In genomic region chr5:91188755-91189154, GRCh38 we compare ENCODE assay signal across 21 cellular contexts.
"Had no signal": no experiment of that assay in that cellular context is flagged by ENCODE, and none has a peak within 500 bp of the region (broad histone marks: within the 10 kb centered on the region; RNA-seq: fewer than 3 reads in every experiment).

No MANE protein-coding gene starts in this region.

- H3K4me3 Mint-ChIP-seq: effector memory CD8-positive, alpha-beta T cell; naive thymus-derived CD4-positive, alpha-beta T cell; stimulated activated effector memory CD8-positive, alpha-beta T cell treated with anti-CD3 and anti-CD28 coated beads, Interleukin-12 subunit alpha, Interleukin-12 subunit beta, amount 100 ng/mL, for 72 hours; stimulated activated naive CD8-positive, alpha-beta T cell treated with anti-CD3 and anti-CD28 coated beads, Interleukin-15, Interleukin-2, amounts not matched to agents 100 ng/mL and 50 ng/mL, for 24 hours had no signal

- H3K36me3 Mint-ChIP-seq: naive thymus-derived CD4-positive, alpha-beta T cell; stimulated activated effector memory CD8-positive, alpha-beta T cell treated with anti-CD3 and anti-CD28 coated beads, Interleukin-12 subunit alpha, Interleukin-12 subunit beta, amount 100 ng/mL, for 72 hours had no signal

- H3K4me3 ChIP-seq: gastrocnemius medialis, lung, ovary, upper lobe of left lung, uterus had no signal

- DNase-seq: dorsolateral prefrontal cortex; effector memory CD8-positive, alpha-beta T cell; gastrocnemius medialis; glutamatergic neuron; kidney; left cardiac atrium; left ventricle myocardium superior; mesenchymal stem cell; naive thymus-derived CD4-positive, alpha-beta T cell; ovary; right cardiac atrium; stimulated activated CD4-positive, alpha-beta T cell treated with anti-CD3 and anti-CD28 coated beads, Interleukin-4, amount 100 ng/mL, for 1 hour; stimulated activated CD8-positive, alpha-beta memory T cell treated with anti-CD3 and anti-CD28 coated beads, Interleukin-4, amount 100 ng/mL, for 48 hours; tibial artery; upper lobe of left lung; uterus had no signal

- H3K9me3 ChIP-seq: esophagus muscularis mucosa, gastrocnemius medialis, ovary, tibial artery, upper lobe of left lung, uterus had no signal

- H3K9me3 Mint-ChIP-seq: effector memory CD8-positive, alpha-beta T cell; stimulated activated effector memory CD8-positive, alpha-beta T cell treated with anti-CD3 and anti-CD28 coated beads, Interleukin-12 subunit alpha, Interleukin-12 subunit beta, amount 100 ng/mL, for 72 hours; stimulated activated naive CD8-positive, alpha-beta T cell treated with anti-CD3 and anti-CD28 coated beads, Interleukin-15, Interleukin-2, amounts not matched to agents 100 ng/mL and 50 ng/mL, for 24 hours had no signal

- H3K4me1 ChIP-seq: uterus had no signal

- H3K27ac ChIP-seq: epithelial cell of prostate, tibial artery had no signal

- ATAC-seq: effector memory CD8-positive, alpha-beta T cell; gastrocnemius medialis; left cardiac atrium; naive thymus-derived CD4-positive, alpha-beta T cell; right cardiac atrium; stimulated activated effector memory CD8-positive, alpha-beta T cell treated with anti-CD3 and anti-CD28 coated beads, Interleukin-12 subunit alpha, Interleukin-12 subunit beta, amount 100 ng/mL, for 72 hours had no signal

- H3K27me3 ChIP-seq: esophagus muscularis mucosa, gastrocnemius medialis, ovary, tibial artery, upper lobe of left lung, uterus had no signal

- H3K36me3 ChIP-seq: esophagus muscularis mucosa, gastrocnemius medialis, ovary, tibial artery, upper lobe of left lung, uterus had no signal

- H3K4me1 Mint-ChIP-seq: stimulated activated effector memory CD8-positive, alpha-beta T cell treated with anti-CD3 and anti-CD28 coated beads, Interleukin-12 subunit alpha, Interleukin-12 subunit beta, amount 100 ng/mL, for 72 hours had no signal

- H3K27ac Mint-ChIP-seq: effector memory CD8-positive, alpha-beta T cell; naive thymus-derived CD4-positive, alpha-beta T cell; stimulated activated effector memory CD8-positive, alpha-beta T cell treated with anti-CD3 and anti-CD28 coated beads, Interleukin-12 subunit alpha, Interleukin-12 subunit beta, amount 100 ng/mL, for 72 hours; stimulated activated naive CD8-positive, alpha-beta T cell treated with anti-CD3 and anti-CD28 coated beads, Interleukin-15, Interleukin-2, amounts not matched to agents 100 ng/mL and 50 ng/mL, for 24 hours had no signal
